In genomic region chr14:104450811-104451401, GRCh38 we compare ENCODE assay signal across 18 cellular contexts.
DNase-seq lines count a peak whose midpoint lies in the region; ATAC-seq and TF ChIP-seq lines count a peak whose summit lies in the region.
"Had no signal": no experiment of that assay in that cellular context is flagged by ENCODE, and none has a peak within 500 bp of the region (broad histone marks: within the 10 kb centered on the region; RNA-seq: fewer than 3 reads in every experiment).

No MANE protein-coding gene starts in this region.

- peak; percentile 53 for DNase-seq in cardiac septum (ENCODE audit: low spot score)
- DNase-seq in Right ventricle myocardium superior = no peak
- peak; percentile 89 for DNase-seq in chondrocyte (ENCODE audit: low spot score)
- DNase-seq in lung (ENCODE audit: low spot score) = peak; percentile 15
- DNase-seq in type B pancreatic cell (ENCODE audit: extremely low spot score, unreplicated experiment) = peak; percentile 53
- DNase-seq in GM23248 = no peak
- DNase-seq in kidney glomerular epithelial cell (lab: John Stamatoyannopoulos, UW) = no peak
- DNase-seq: AML-193, DMS53, GOT3, KBM-7, NCI-H1092 treated with DMSO at 0.1 percent for 48 hours, NCI-H187, NCI-H446 treated with DMSO at 0.1 percent for 48 hours, NCI-H748 treated with DMSO at 0.1 percent for 48 hours, PC-9 had no signal

- H3K27ac ChIP-seq in lung (ENCODE audit: low read depth in 1 of 2, low read length in 1 of 2) (no peak overlapping the region), GM23248 (no peak overlapping the region)
- H3K27ac ChIP-seq: HL-60, PC-9 had no signal

- H3K4me3 ChIP-seq in lung (no peak overlapping the region), GM23248 (no peak overlapping the region)
- H3K4me3 ChIP-seq: PC-9 had no signal

- H3K36me3 ChIP-seq in lung (ENCODE audit: control insufficient read depth in 2 of 2, insufficient read depth in 2 of 2, low read length in 2 of 2) (no peaks in the 10 kb centered on the region), GM23248 (ENCODE audit: low read depth) (no peaks in the 10 kb centered on the region)

- H3K27ac Mint-ChIP-seq in chondrocyte (ENCODE audit: unreplicated experiment) (no peak overlapping the region), type B pancreatic cell (no peak overlapping the region)

- ATAC-seq in Right ventricle myocardium superior (ENCODE audit: poor library complexity) (no peak), lung (ENCODE audit: insufficient read depth, low FRiP score) (no peak), GM18519 (IDR thresholded peaks at IDR 0.05; ENCODE audit: low FRiP score, unreplicated experiment) (no peak)

- no peaks in the 10 kb centered on the region for H3K79me2 ChIP-seq in GM23248 (ENCODE audit: insufficient read depth)

- in situ Hi-C loops in GM23248 (cut with MboI) = no loop called here

- H3K9ac ChIP-seq in GM23248 = no peak overlapping the region

- no peaks in the 10 kb centered on the region for H4K20me1 ChIP-seq in GM23248 (ENCODE audit: insufficient read depth)

- no peak overlapping the region for H2AFZ ChIP-seq in GM23248
- H2AFZ ChIP-seq: PC-9 had no signal

- peaks cover 41% of the 10 kb centered on the region for H3K27me3 Mint-ChIP-seq in chondrocyte (ENCODE audit: low read depth)
- peaks cover 47% of the 10 kb centered on the region for H3K27me3 Mint-ChIP-seq in type B pancreatic cell

- no peaks in the 10 kb centered on the region for H3F3A ChIP-seq in GM23248 (ENCODE audit: insufficient read depth)

- peaks cover 0 to 16% of the 10 kb centered on the region in 2 donors for H3K9me3 ChIP-seq in lung (ENCODE audit: control insufficient read depth in 2 of 2, insufficient read depth in 1 of 2, low read length in 1 of 2)
- H3K9me3 ChIP-seq in GM23248 (ENCODE audit: low read depth) = no peaks in the 10 kb centered on the region

- H3K4me3 Mint-ChIP-seq in chondrocyte (ENCODE audit: unreplicated experiment) = no peak overlapping the region
- no peak overlapping the region for H3K4me3 Mint-ChIP-seq in type B pancreatic cell

- H3K4me1 Mint-ChIP-seq in chondrocyte (ENCODE audit: low read depth) (no peaks in the 10 kb centered on the region), type B pancreatic cell (ENCODE audit: unreplicated experiment) (no peaks in the 10 kb centered on the region)

- H3K4me1 ChIP-seq in lung (ENCODE audit: control insufficient read depth in 2 of 2, insufficient read depth in 2 of 2, low read length in 2 of 2) (no peaks in the 10 kb centered on the region), GM23248 (ENCODE audit: insufficient read depth) (no peaks in the 10 kb centered on the region)

- H3K4me2 ChIP-seq in GM23248 (ENCODE audit: unreplicated experiment) = no peak overlapping the region
- H3K4me2 ChIP-seq: PC-9 had no signal

- H3K27me3 ChIP-seq in lung (ENCODE audit: control insufficient read depth, insufficient read depth) (no peaks in the 10 kb centered on the region), GM23248 (replicated peaks; ENCODE audit: insufficient read depth) (no peaks in the 10 kb centered on the region)

- 95% methylated on average over 28 of the region's 28 CpGs for WGBS in lung, 2 donors
- 40 to 47% methylated on average over 28 of the region's 28 CpGs for WGBS in GM23248 (ENCODE audit: low coverage in 1 of 2, low lambda C conversion rate in 2 of 2, missing lambda C conversion rate in 2 of 2), 2 experiments

- intact Hi-C loops in cardiac septum (cut with DNase I) (no loop called here), Right ventricle myocardium superior (cut with DNase I) (no loop called here)

- H3K9me3 Mint-ChIP-seq in chondrocyte (ENCODE audit: low read depth) (peaks cover 29% of the 10 kb centered on the region), type B pancreatic cell (peaks cover 12% of the 10 kb centered on the region)

- H3K36me3 Mint-ChIP-seq in chondrocyte (ENCODE audit: low read depth) (peaks cover 2% of the 10 kb centered on the region), type B pancreatic cell (no peaks in the 10 kb centered on the region)

- no peak for TF ChIP-seq CTCF in chondrocyte (IDR thresholded peaks at IDR 0.05)
- no peak for TF ChIP-seq CTCF in lung (IDR thresholded peaks at IDR 0.05; ENCODE audit: control extremely low read depth, extremely low read depth)
- TF ChIP-seq CTCF in type B pancreatic cell (conservative IDR thresholded peaks at IDR 0.05) = no peak

- H3K9me2 ChIP-seq in GM23248 (ENCODE audit: insufficient read depth) = no peaks in the 10 kb centered on the region

Comparison
In these comparisons a context has a peak if more than half of its experiments do, and no peak if none do; other contexts are left out.
1. DNase-seq: peak in cardiac septum (single experiment), chondrocyte (single experiment), lung (single experiment) and type B pancreatic cell (single experiment); none in Right ventricle myocardium superior (single experiment), GM23248 (single experiment) and kidney glomerular epithelial cell (single experiment).